Comparison of ENCODE assay signal across 2 cellular contexts in the genomic region with DNA sequence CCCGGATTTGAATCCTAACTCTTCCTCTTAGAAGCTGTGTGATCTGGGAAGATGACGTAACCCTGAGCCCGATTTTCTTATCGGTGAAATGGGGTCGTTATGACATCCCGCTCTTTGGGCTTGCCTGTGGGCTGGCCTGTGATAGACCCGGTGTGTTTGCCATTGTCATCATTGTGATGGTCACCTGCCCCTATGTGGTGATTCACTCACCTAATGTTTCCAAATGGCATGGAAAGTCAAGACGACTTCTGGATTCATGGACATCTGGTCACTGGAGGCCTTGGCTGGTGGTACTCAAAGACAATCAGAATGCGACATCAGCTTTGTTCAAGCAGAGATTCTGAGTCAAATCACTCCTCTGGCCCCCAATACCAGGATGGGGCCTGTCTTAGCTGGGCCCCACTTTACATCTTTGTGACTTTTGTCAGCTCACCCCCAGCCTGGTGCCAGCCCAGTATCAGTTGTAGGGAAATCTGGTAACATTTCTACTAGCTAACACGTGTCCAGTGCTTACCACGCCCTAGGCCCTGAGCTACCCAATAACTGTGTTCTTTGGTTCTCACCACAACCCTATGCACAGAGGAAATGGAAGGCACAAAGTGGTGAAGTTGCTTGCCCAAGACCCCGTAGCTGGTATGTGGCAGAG.
TF ChIP-seq lines count a peak whose summit lies in the region.

No MANE protein-coding gene starts in this region.

TF ChIP-seq in SK-N-SH, 30 proteins besides CTCF, POLR2A, EP300 and RAD21:
- TF ChIP-seq TAF1 (IDR thresholded peaks at IDR 0.05; ENCODE audit: borderline replicate concordance, low read depth, low read length), result no peak
- TF ChIP-seq, protein P1, sequence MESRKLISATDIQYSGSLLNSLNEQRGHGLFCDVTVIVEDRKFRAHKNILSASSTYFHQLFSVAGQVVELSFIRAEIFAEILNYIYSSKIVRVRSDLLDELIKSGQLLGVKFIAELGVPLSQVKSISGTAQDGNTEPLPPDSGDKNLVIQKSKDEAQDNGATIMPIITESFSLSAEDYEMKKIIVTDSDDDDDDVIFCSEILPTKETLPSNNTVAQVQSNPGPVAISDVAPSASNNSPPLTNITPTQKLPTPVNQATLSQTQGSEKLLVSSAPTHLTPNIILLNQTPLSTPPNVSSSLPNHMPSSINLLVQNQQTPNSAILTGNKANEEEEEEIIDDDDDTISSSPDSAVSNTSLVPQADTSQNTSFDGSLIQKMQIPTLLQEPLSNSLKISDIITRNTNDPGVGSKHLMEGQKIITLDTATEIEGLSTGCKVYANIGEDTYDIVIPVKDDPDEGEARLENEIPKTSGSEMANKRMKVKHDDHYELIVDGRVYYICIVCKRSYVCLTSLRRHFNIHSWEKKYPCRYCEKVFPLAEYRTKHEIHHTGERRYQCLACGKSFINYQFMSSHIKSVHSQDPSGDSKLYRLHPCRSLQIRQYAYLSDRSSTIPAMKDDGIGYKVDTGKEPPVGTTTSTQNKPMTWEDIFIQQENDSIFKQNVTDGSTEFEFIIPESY (IDR thresholded peaks at IDR 0.05; ENCODE audit: borderline replicate concordance, low read depth), result no peak
- TF ChIP-seq YY1 (IDR thresholded peaks at IDR 0.05; ENCODE audit: low read depth), result no peak
- TF ChIP-seq, protein P2, sequence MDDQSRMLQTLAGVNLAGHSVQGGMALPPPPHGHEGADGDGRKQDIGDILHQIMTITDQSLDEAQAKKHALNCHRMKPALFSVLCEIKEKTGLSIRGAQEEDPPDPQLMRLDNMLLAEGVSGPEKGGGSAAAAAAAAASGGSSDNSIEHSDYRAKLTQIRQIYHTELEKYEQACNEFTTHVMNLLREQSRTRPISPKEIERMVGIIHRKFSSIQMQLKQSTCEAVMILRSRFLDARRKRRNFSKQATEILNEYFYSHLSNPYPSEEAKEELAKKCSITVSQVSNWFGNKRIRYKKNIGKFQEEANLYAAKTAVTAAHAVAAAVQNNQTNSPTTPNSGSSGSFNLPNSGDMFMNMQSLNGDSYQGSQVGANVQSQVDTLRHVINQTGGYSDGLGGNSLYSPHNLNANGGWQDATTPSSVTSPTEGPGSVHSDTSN (IDR thresholded peaks at IDR 0.05), result no peak
- TF ChIP-seq FOXJ3 (CRISPR knock-in tag; IDR thresholded peaks at IDR 0.05), result no peak
- TF ChIP-seq SMC3 (IDR thresholded peaks at IDR 0.05; ENCODE audit: low read depth, low read length), result no peak
- TF ChIP-seq ELF1 (IDR thresholded peaks at IDR 0.05), result no peak
- TF ChIP-seq NFIC (IDR thresholded peaks at IDR 0.05; ENCODE audit: borderline replicate concordance), result no peak
- TF ChIP-seq MEF2A (IDR thresholded peaks at IDR 0.05; ENCODE audit: borderline replicate concordance, low read depth), result no peak
- no peak for TF ChIP-seq MXI1 (IDR thresholded peaks at IDR 0.05; ENCODE audit: low read depth, low read length)

TF ChIP-seq in SK-N-SH treated with all-trans-retinoic acid at 6 μM for 48 hours, 23 proteins besides CTCF, POLR2A, EP300 and RAD21:
- TF ChIP-seq PPARA (CRISPR knock-in tag; IDR thresholded peaks at IDR 0.05; ENCODE audit: borderline replicate concordance) (no peak), ARNTL (CRISPR knock-in tag; IDR thresholded peaks at IDR 0.05; ENCODE audit: borderline replicate concordance, low read depth) (no peak), RARB (CRISPR knock-in tag; IDR thresholded peaks at IDR 0.05) (no peak), ZC3H10 (CRISPR knock-in tag; IDR thresholded peaks at IDR 0.05) (no peak), TCF4 (CRISPR knock-in tag; IDR thresholded peaks at IDR 0.05; ENCODE audit: borderline replicate concordance) (no peak), ZFP3 (CRISPR knock-in tag; IDR thresholded peaks at IDR 0.05) (no peak), ZNF565 (CRISPR knock-in tag; conservative IDR thresholded peaks at IDR 0.05; ENCODE audit: low read depth) (no peak), ISL1 (CRISPR knock-in tag; IDR thresholded peaks at IDR 0.05) (no peak), BACH2 (CRISPR knock-in tag; IDR thresholded peaks at IDR 0.05; ENCODE audit: borderline replicate concordance) (no peak), ZNF8 (CRISPR knock-in tag; IDR thresholded peaks at IDR 0.05) (no peak), GLIS3 (CRISPR knock-in tag; IDR thresholded peaks at IDR 0.05) (no peak), ZFP30 (CRISPR knock-in tag; IDR thresholded peaks at IDR 0.05) (no peak)
- TF ChIP-seq, protein P3, sequence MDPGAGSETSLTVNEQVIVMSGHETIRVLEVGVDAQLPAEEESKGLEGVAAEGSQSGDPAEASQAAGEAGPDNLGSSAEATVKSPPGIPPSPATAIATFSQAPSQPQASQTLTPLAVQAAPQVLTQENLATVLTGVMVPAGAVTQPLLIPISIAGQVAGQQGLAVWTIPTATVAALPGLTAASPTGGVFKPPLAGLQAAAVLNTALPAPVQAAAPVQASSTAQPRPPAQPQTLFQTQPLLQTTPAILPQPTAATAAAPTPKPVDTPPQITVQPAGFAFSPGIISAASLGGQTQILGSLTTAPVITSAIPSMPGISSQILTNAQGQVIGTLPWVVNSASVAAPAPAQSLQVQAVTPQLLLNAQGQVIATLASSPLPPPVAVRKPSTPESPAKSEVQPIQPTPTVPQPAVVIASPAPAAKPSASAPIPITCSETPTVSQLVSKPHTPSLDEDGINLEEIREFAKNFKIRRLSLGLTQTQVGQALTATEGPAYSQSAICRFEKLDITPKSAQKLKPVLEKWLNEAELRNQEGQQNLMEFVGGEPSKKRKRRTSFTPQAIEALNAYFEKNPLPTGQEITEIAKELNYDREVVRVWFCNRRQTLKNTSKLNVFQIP (CRISPR knock-in tag; IDR thresholded peaks at IDR 0.05; ENCODE audit: borderline replicate concordance, low read depth), result no peak
- TF ChIP-seq, protein P4, sequence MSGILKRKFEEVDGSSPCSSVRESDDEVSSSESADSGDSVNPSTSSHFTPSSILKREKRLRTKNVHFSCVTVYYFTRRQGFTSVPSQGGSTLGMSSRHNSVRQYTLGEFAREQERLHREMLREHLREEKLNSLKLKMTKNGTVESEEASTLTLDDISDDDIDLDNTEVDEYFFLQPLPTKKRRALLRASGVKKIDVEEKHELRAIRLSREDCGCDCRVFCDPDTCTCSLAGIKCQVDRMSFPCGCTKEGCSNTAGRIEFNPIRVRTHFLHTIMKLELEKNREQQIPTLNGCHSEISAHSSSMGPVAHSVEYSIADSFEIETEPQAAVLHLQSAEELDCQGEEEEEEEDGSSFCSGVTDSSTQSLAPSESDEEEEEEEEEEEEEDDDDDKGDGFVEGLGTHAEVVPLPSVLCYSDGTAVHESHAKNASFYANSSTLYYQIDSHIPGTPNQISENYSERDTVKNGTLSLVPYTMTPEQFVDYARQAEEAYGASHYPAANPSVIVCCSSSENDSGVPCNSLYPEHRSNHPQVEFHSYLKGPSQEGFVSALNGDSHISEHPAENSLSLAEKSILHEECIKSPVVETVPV (CRISPR knock-in tag; IDR thresholded peaks at IDR 0.05), result no peak
- TF ChIP-seq, protein P5, sequence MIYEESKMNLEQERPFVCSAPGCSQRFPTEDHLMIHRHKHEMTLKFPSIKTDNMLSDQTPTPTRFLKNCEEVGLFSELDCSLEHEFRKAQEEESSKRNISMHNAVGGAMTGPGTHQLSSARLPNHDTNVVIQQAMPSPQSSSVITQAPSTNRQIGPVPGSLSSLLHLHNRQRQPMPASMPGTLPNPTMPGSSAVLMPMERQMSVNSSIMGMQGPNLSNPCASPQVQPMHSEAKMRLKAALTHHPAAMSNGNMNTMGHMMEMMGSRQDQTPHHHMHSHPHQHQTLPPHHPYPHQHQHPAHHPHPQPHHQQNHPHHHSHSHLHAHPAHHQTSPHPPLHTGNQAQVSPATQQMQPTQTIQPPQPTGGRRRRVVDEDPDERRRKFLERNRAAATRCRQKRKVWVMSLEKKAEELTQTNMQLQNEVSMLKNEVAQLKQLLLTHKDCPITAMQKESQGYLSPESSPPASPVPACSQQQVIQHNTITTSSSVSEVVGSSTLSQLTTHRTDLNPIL (CRISPR knock-in tag; IDR thresholded peaks at IDR 0.05; ENCODE audit: low read depth), result no peak
